ENCODE assay signal across 9 cellular contexts in genomic region chr21:14262039-14262438, GRCh38. TPM values are rescaled to one million over a fixed set of nuclear protein-coding genes. Genes with fewer than 3 reads are reported as not detected.
"Had no signal": no experiment of that assay in that cellular context is flagged by ENCODE, and none has a peak within 500 bp of the region (broad histone marks: within the 10 kb centered on the region; RNA-seq: fewer than 3 reads in every experiment).

No MANE protein-coding gene starts in this region.

- FAIRE-seq: HTR-8/SVneo had no signal

- H3K9ac ChIP-seq: KMS-11 had no signal

- DNase-seq: IMR-90, KBM-7, KG1 had no signal

- H3K27ac ChIP-seq: HL-60, KMS-11 had no signal

RNA-seq across cellular contexts. Expression of gene RBM11, which starts 46.1 kb away (rescaled TPM):
- total RNA-seq: HT-29 had no signal

RNA-seq across cellular contexts. Expression of gene LIPI, which starts 51.3 kb away (rescaled TPM):
- total RNA-seq: HT-29, HT1080, IMR-90 had no signal
- polyA plus RNA-seq: IgD-negative memory B cell, IMR-90 had no signal
